In the genomic region with DNA sequence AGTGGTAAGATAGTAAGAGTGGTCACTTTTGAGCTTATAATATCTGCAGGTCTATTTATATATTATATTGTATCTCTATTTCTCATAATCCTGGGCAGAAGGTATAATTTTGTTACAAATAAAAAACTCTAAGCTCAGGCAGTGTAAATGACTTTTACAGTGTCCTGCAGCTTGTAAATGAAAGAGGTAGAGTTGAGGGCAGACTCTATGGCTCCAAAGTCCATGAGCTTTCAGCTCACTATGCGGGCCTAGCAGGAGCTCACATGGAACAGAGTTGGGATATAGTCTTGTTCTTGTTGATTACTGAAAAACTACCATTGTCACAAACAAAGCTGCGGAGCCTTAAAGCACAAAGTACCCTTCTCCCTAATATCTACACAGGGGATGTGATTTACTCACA, we compare ENCODE assay signal across 1 cellular context.
A peak's percentile ranks its signal among the peaks of the same experiment; 100 is the strongest.
TF ChIP-seq lines count a peak whose summit lies in the region.

No MANE protein-coding gene starts in this region.

TF ChIP-seq in HepG2, 621 proteins besides CTCF, POLR2A, EP300 and RAD21 (continued from another document):
- no peak for TF ChIP-seq ZNF512 (CRISPR knock-in tag; IDR thresholded peaks at IDR 0.05)
- peak; percentile 85 for TF ChIP-seq HNF4A (CRISPR knock-in tag; IDR thresholded peaks at IDR 0.05)
